In the genomic region with DNA sequence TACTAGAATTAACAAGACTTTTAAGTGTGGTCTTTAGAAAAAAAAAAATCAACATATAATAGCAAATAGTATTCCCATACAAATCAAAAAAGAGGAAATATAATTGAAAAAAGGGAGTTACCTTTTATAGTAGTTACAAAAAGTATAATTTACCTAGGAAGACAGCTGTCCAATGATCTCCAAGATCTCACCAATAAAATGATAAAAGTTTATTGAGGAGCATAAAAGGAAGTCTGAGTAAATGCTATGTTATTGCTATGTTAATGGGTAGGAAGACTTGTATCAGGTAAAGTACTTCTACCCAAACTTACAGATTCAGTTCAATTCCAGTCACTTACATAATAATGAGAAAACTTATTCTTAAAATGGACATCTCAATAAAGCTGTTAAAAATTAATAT, we compare ENCODE assay signal across 21 cellular contexts.
"Had no signal": no experiment of that assay in that cellular context is flagged by ENCODE, and none has a peak within 500 bp of the region (broad histone marks: within the 10 kb centered on the region; RNA-seq: fewer than 3 reads in every experiment).

No MANE protein-coding gene starts in this region.

- H3K27ac Mint-ChIP-seq: immature natural killer cell, mesothelial cell of epicardium had no signal

- H3K27me3 ChIP-seq: dorsolateral prefrontal cortex, esophagus muscularis mucosa, foreskin keratinocyte, gastroesophageal sphincter, heart left ventricle, hepatocyte, left lung had no signal

- H3K36me3 Mint-ChIP-seq: immature natural killer cell had no signal

- H3K27ac ChIP-seq: coronary artery, dorsolateral prefrontal cortex, esophagus muscularis mucosa, foreskin keratinocyte, gastroesophageal sphincter, heart left ventricle, hepatocyte, left lung, lower lobe of right lung had no signal

- H3K4me2 ChIP-seq: hepatocyte had no signal

- H3K4me3 ChIP-seq: coronary artery, dorsolateral prefrontal cortex, esophagus muscularis mucosa, gastroesophageal sphincter, heart left ventricle, hepatocyte, left lung, lower lobe of right lung had no signal

- ATAC-seq: foreskin keratinocyte, gastroesophageal sphincter, heart left ventricle, left lung, left ventricle myocardium superior, lower lobe of right lung had no signal

- H2AFZ ChIP-seq: hepatocyte had no signal

- H3K9me3 ChIP-seq: esophagus muscularis mucosa, gastroesophageal sphincter, heart left ventricle, left lung, lower lobe of right lung had no signal

- H3K36me3 ChIP-seq: left lung, lower lobe of right lung had no signal

- DNase-seq: dermis blood vessel endothelial cell; dorsolateral prefrontal cortex; effector CD4-positive, alpha-beta T cell; effector memory CD4-positive, alpha-beta T cell; foreskin keratinocyte; heart left ventricle; hypothalamus; immature natural killer cell; islet precursor cell; kidney; kidney glomerular epithelial cell; left lung; left ventricle myocardium superior; lower lobe of right lung; mesenchymal stem cell had no signal

- H3K4me1 Mint-ChIP-seq: immature natural killer cell, mesothelial cell of epicardium had no signal

- H3K4me1 ChIP-seq: esophagus muscularis mucosa, foreskin keratinocyte, gastroesophageal sphincter, left lung, lower lobe of right lung had no signal

- FAIRE-seq: endothelial cell of umbilical vein, kidney had no signal

- H3K4me3 Mint-ChIP-seq: immature natural killer cell, mesothelial cell of epicardium had no signal

- H3K79me2 ChIP-seq: hepatocyte had no signal
